Comparison of ENCODE assay signal across 1 cellular context in the genomic region with DNA sequence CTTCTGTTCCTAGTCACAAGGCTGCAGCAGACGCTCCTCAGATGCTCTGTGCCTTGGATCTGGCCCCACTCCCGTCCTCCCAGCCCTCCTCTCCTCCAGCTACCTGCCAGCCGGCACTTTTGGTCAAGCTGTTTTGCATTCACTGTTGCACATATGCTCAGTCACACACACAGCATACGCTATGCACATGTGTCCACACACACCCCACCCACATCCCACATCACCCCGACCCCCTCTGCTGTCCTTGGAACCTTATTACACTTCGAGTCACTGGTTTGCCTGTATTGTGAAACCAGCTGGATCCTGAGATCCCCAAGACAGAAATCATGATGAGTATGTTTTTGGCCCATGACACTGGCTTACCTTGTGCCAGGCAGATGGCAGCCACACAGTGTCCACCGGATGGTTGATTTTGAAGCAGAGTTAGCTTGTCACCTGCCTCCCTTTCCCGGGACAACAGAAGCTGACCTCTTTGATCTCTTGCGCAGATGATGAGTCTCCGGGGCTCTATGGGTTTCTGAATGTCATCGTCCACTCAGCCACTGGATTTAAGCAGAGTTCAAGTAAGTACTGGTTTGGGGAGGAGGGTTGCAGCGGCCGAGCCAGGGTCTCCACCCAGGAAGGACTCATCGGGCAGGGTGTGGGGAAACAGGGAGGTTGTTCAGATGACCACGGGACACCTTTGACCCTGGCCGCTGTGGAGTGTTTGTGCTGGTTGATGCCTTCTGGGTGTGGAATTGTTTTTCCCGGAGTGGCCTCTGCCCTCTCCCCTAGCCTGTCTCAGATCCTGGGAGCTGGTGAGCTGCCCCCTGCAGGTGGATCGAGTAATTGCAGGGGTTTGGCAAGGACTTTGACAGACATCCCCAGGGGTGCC.
A peak's percentile ranks its signal among the peaks of the same experiment; 100 is the strongest.
TF ChIP-seq lines count a peak whose summit lies in the region.

No MANE protein-coding gene starts in this region.

TF ChIP-seq in HepG2, 621 proteins besides CTCF, POLR2A, EP300 and RAD21 (continued from another document and continues in another):
- TF ChIP-seq, protein P1, sequence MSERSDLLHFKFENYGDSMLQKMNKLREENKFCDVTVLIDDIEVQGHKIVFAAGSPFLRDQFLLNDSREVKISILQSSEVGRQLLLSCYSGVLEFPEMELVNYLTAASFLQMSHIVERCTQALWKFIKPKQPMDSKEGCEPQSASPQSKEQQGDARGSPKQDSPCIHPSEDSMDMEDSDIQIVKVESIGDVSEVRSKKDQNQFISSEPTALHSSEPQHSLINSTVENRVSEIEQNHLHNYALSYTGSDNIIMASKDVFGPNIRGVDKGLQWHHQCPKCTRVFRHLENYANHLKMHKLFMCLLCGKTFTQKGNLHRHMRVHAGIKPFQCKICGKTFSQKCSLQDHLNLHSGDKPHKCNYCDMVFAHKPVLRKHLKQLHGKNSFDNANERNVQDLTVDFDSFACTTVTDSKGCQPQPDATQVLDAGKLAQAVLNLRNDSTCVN (CRISPR knock-in tag; IDR thresholded peaks at IDR 0.05; ENCODE audit: borderline replicate concordance): no peak
- TF ChIP-seq KDM1A (CRISPR knock-in tag; IDR thresholded peaks at IDR 0.05) (no peak), ZNF577 (CRISPR knock-in tag; IDR thresholded peaks at IDR 0.05; ENCODE audit: borderline replicate concordance, low read depth) (no peak), ZBTB3 (CRISPR knock-in tag; IDR thresholded peaks at IDR 0.05; ENCODE audit: borderline replicate concordance, low read depth) (no peak), FOXC1 (CRISPR knock-in tag; IDR thresholded peaks at IDR 0.05; ENCODE audit: borderline replicate concordance) (no peak; the same call in none of the 2 replicates), CENPT (CRISPR knock-in tag; IDR thresholded peaks at IDR 0.05; ENCODE audit: low read depth) (no peak), EHMT2 (IDR thresholded peaks at IDR 0.05; ENCODE audit: borderline replicate concordance, low read depth, low read length) (no peak), NFKBIZ (CRISPR knock-in tag; IDR thresholded peaks at IDR 0.05) (no peak), MZF1 (CRISPR knock-in tag; IDR thresholded peaks at IDR 0.05; ENCODE audit: borderline replicate concordance) (no peak), ADNP (CRISPR knock-in tag; IDR thresholded peaks at IDR 0.05) (no peak), SAFB2 (CRISPR knock-in tag; IDR thresholded peaks at IDR 0.05; ENCODE audit: borderline replicate concordance, low read depth) (no peak), SATB2 (CRISPR knock-in tag; IDR thresholded peaks at IDR 0.05) (no peak), KLF9 (CRISPR knock-in tag; IDR thresholded peaks at IDR 0.05; ENCODE audit: low read depth) (no peak), ZNF878 (CRISPR knock-in tag; IDR thresholded peaks at IDR 0.05) (no peak), TEAD2 (CRISPR knock-in tag; IDR thresholded peaks at IDR 0.05) (no peak), NBN (conservative IDR thresholded peaks at IDR 0.05) (no peak), ETV6 (CRISPR knock-in tag; conservative IDR thresholded peaks at IDR 0.05) (no peak), IRF2 (CRISPR knock-in tag; IDR thresholded peaks at IDR 0.05) (0 out of 2 replicates have a peak, but pooled peaks have one; percentile 22), ZNF230 (CRISPR knock-in tag; IDR thresholded peaks at IDR 0.05) (no peak), RBAK (CRISPR knock-in tag; IDR thresholded peaks at IDR 0.05) (no peak), ZNF510 (CRISPR knock-in tag; IDR thresholded peaks at IDR 0.05; ENCODE audit: low read depth) (no peak), PAX8 (CRISPR knock-in tag; IDR thresholded peaks at IDR 0.05; ENCODE audit: borderline replicate concordance) (no peak), ZNF292 (CRISPR knock-in tag; IDR thresholded peaks at IDR 0.05; ENCODE audit: borderline replicate concordance, low read depth) (no peak), ZSCAN30 (CRISPR knock-in tag; IDR thresholded peaks at IDR 0.05) (no peak), ZNF891 (CRISPR knock-in tag; IDR thresholded peaks at IDR 0.05) (no peak), REPIN1 (CRISPR knock-in tag; IDR thresholded peaks at IDR 0.05; ENCODE audit: borderline replicate concordance, low read depth) (0 out of 2 replicates have a peak, but pooled peaks have one; percentile 19), MTF1 (CRISPR knock-in tag; IDR thresholded peaks at IDR 0.05) (no peak), RAD51 (IDR thresholded peaks at IDR 0.05; ENCODE audit: borderline replicate concordance) (no peak), ZNF589 (CRISPR knock-in tag; conservative IDR thresholded peaks at IDR 0.05) (no peak)
- TF ChIP-seq, protein P2, sequence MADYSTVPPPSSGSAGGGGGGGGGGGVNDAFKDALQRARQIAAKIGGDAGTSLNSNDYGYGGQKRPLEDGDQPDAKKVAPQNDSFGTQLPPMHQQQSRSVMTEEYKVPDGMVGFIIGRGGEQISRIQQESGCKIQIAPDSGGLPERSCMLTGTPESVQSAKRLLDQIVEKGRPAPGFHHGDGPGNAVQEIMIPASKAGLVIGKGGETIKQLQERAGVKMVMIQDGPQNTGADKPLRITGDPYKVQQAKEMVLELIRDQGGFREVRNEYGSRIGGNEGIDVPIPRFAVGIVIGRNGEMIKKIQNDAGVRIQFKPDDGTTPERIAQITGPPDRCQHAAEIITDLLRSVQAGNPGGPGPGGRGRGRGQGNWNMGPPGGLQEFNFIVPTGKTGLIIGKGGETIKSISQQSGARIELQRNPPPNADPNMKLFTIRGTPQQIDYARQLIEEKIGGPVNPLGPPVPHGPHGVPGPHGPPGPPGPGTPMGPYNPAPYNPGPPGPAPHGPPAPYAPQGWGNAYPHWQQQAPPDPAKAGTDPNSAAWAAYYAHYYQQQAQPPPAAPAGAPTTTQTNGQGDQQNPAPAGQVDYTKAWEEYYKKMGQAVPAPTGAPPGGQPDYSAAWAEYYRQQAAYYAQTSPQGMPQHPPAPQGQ (CRISPR knock-in tag; IDR thresholded peaks at IDR 0.05; ENCODE audit: borderline replicate concordance): no peak
- TF ChIP-seq, protein P3, sequence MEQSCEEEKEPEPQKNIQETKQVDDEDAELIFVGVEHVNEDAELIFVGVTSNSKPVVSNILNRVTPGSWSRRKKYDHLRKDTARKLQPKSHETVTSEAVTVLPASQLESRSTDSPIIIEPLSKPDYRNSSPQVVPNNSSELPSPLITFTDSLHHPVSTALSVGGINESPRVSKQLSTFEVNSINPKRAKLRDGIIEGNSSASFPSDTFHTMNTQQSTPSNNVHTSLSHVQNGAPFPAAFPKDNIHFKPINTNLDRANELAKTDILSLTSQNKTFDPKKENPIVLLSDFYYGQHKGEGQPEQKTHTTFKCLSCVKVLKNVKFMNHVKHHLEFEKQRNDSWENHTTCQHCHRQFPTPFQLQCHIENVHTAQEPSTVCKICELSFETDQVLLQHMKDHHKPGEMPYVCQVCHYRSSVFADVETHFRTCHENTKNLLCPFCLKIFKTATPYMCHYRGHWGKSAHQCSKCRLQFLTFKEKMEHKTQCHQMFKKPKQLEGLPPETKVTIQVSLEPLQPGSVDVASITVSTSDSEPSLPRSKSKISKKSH (CRISPR knock-in tag; IDR thresholded peaks at IDR 0.05; ENCODE audit: borderline replicate concordance): peak; percentile 45; the same call in 1 of the 2 replicates
- TF ChIP-seq, protein P4, sequence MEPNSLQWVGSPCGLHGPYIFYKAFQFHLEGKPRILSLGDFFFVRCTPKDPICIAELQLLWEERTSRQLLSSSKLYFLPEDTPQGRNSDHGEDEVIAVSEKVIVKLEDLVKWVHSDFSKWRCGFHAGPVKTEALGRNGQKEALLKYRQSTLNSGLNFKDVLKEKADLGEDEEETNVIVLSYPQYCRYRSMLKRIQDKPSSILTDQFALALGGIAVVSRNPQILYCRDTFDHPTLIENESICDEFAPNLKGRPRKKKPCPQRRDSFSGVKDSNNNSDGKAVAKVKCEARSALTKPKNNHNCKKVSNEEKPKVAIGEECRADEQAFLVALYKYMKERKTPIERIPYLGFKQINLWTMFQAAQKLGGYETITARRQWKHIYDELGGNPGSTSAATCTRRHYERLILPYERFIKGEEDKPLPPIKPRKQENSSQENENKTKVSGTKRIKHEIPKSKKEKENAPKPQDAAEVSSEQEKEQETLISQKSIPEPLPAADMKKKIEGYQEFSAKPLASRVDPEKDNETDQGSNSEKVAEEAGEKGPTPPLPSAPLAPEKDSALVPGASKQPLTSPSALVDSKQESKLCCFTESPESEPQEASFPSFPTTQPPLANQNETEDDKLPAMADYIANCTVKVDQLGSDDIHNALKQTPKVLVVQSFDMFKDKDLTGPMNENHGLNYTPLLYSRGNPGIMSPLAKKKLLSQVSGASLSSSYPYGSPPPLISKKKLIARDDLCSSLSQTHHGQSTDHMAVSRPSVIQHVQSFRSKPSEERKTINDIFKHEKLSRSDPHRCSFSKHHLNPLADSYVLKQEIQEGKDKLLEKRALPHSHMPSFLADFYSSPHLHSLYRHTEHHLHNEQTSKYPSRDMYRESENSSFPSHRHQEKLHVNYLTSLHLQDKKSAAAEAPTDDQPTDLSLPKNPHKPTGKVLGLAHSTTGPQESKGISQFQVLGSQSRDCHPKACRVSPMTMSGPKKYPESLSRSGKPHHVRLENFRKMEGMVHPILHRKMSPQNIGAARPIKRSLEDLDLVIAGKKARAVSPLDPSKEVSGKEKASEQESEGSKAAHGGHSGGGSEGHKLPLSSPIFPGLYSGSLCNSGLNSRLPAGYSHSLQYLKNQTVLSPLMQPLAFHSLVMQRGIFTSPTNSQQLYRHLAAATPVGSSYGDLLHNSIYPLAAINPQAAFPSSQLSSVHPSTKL (CRISPR knock-in tag; IDR thresholded peaks at IDR 0.05): peak; percentile 27; the same call in 1 of the 2 replicates
- TF ChIP-seq, protein P5, sequence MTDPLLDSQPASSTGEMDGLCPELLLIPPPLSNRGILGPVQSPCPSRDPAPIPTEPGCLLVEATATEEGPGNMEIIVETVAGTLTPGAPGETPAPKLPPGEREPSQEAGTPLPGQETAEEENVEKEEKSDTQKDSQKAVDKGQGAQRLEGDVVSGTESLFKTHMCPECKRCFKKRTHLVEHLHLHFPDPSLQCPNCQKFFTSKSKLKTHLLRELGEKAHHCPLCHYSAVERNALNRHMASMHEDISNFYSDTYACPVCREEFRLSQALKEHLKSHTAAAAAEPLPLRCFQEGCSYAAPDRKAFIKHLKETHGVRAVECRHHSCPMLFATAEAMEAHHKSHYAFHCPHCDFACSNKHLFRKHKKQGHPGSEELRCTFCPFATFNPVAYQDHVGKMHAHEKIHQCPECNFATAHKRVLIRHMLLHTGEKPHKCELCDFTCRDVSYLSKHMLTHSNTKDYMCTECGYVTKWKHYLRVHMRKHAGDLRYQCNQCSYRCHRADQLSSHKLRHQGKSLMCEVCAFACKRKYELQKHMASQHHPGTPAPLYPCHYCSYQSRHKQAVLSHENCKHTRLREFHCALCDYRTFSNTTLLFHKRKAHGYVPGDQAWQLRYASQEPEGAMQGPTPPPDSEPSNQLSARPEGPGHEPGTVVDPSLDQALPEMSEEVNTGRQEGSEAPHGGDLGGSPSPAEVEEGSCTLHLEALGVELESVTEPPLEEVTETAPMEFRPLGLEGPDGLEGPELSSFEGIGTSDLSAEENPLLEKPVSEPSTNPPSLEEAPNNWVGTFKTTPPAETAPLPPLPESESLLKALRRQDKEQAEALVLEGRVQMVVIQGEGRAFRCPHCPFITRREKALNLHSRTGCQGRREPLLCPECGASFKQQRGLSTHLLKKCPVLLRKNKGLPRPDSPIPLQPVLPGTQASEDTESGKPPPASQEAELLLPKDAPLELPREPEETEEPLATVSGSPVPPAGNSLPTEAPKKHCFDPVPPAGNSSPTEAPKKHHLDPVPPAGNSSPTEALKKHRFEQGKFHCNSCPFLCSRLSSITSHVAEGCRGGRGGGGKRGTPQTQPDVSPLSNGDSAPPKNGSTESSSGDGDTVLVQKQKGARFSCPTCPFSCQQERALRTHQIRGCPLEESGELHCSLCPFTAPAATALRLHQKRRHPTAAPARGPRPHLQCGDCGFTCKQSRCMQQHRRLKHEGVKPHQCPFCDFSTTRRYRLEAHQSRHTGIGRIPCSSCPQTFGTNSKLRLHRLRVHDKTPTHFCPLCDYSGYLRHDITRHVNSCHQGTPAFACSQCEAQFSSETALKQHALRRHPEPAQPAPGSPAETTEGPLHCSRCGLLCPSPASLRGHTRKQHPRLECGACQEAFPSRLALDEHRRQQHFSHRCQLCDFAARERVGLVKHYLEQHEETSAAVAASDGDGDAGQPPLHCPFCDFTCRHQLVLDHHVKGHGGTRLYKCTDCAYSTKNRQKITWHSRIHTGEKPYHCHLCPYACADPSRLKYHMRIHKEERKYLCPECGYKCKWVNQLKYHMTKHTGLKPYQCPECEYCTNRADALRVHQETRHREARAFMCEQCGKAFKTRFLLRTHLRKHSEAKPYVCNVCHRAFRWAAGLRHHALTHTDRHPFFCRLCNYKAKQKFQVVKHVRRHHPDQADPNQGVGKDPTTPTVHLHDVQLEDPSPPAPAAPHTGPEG (CRISPR knock-in tag; IDR thresholded peaks at IDR 0.05): no peak
- TF ChIP-seq, protein P6, sequence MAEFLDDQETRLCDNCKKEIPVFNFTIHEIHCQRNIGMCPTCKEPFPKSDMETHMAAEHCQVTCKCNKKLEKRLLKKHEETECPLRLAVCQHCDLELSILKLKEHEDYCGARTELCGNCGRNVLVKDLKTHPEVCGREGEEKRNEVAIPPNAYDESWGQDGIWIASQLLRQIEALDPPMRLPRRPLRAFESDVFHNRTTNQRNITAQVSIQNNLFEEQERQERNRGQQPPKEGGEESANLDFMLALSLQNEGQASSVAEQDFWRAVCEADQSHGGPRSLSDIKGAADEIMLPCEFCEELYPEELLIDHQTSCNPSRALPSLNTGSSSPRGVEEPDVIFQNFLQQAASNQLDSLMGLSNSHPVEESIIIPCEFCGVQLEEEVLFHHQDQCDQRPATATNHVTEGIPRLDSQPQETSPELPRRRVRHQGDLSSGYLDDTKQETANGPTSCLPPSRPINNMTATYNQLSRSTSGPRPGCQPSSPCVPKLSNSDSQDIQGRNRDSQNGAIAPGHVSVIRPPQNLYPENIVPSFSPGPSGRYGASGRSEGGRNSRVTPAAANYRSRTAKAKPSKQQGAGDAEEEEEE (CRISPR knock-in tag; IDR thresholded peaks at IDR 0.05; ENCODE audit: borderline replicate concordance): no peak
- TF ChIP-seq, protein P7, sequence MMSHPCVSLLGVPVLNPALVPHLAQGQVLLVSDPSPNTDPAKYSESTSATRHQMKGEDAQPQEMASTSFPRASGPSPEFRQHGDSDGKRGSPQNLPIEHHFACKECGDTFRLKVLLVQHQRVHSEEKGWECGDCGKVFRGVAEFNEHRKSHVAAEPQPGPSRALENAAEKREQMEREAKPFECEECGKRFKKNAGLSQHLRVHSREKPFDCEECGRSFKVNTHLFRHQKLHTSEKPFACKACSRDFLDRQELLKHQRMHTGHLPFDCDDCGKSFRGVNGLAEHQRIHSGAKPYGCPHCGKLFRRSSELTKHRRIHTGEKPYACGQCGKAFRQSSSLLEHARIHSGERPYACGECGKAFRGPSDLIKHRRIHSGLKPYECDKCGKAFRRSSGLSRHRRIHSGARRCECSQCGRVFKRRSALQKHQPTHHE (CRISPR knock-in tag; IDR thresholded peaks at IDR 0.05; ENCODE audit: borderline replicate concordance): 0 out of 2 replicates have a peak, but pooled peaks have one; percentile 22
- TF ChIP-seq, protein P8, sequence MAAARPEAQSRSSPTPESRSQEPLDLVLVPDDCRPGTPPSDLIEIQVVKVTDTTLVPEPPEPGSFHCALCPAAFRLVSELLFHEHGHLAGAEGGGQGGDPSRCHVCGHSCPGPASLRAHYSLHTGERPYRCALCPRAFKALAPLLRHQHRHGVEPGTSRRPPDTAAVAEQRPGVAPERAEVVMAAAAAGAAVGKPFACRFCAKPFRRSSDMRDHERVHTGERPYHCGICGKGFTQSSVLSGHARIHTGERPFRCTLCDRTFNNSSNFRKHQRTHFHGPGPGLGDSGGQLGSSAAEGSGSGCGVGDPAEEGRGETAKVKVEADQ (CRISPR knock-in tag; IDR thresholded peaks at IDR 0.05; ENCODE audit: borderline replicate concordance): no peak
- TF ChIP-seq, protein P9, sequence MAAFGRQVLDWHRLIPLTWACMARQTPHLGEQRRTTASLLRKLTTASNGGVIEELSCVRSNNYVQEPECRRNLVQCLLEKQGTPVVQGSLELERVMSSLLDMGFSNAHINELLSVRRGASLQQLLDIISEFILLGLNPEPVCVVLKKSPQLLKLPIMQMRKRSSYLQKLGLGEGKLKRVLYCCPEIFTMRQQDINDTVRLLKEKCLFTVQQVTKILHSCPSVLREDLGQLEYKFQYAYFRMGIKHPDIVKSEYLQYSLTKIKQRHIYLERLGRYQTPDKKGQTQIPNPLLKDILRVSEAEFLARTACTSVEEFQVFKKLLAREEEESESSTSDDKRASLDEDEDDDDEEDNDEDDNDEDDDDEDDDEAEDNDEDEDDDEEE (CRISPR knock-in tag; IDR thresholded peaks at IDR 0.05): no peak
